In the genomic region with DNA sequence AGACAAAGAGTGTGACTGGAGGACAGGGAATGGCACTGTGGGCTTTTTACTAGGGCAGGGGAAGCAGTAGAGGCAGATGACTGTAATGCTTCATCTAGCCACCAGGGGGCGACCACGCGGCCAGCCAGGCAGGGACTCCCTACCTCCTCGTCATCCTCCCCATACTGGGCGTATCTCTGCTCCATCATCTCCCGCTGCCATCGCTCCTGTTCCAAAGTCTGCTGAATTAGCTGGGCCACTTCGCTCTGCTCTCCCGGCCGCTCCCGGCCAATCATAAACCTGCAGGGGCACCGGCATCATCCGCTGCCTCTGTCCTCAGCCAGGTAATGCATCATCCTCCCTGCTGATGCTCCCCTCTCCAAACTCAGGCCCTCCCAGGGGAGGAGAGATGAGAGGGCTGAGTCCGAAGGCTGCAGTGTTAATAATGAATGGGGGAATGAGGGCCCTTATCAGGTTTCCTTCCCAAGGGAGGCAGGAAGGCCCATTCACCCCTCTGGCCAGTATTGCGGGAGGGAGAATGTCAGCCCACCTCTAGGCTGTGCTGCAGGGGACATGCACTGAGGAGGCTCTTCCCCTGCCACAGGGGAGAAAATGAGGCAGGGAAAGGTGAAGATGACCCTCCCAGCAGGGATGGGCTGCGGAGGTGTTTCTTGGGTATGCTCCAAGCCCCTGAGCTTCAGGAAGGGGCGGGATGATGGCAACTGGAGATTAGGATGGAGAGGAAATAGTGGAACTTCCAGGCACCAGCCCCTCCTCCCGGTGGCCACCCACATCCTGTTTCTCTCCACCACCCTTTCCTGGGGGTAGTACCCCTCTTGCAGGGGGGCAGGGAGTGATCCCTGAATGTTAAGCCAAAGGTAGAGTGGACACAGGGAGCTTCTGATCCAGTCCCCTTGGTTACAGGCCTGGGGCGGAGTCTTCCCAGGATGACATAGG, we compare ENCODE assay signal across 1 cellular context.
TF ChIP-seq lines count a peak whose summit lies in the region.

No MANE protein-coding gene starts in this region.

TF ChIP-seq in IMR-90, 13 proteins besides CTCF, POLR2A, EP300 and RAD21 (continued from another document):
- TF ChIP-seq MXI1 (IDR thresholded peaks at IDR 0.05; ENCODE audit: borderline replicate concordance, low read depth, low read length) (peak; percentile 14; the same call in 1 of the 2 replicates), MAZ (IDR thresholded peaks at IDR 0.05; ENCODE audit: borderline replicate concordance, low read depth, low read length) (peak; percentile 84), RCOR1 (IDR thresholded peaks at IDR 0.05; ENCODE audit: insufficient replicate concordance, low read length) (no peak), FOS (IDR thresholded peaks at IDR 0.05; ENCODE audit: low read depth, low read length) (no peak)
- TF ChIP-seq, protein P1, sequence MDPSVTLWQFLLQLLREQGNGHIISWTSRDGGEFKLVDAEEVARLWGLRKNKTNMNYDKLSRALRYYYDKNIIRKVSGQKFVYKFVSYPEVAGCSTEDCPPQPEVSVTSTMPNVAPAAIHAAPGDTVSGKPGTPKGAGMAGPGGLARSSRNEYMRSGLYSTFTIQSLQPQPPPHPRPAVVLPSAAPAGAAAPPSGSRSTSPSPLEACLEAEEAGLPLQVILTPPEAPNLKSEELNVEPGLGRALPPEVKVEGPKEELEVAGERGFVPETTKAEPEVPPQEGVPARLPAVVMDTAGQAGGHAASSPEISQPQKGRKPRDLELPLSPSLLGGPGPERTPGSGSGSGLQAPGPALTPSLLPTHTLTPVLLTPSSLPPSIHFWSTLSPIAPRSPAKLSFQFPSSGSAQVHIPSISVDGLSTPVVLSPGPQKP (IDR thresholded peaks at IDR 0.05; ENCODE audit: borderline replicate concordance, low read depth, low read length): no peak
- TF ChIP-seq, protein P2, sequence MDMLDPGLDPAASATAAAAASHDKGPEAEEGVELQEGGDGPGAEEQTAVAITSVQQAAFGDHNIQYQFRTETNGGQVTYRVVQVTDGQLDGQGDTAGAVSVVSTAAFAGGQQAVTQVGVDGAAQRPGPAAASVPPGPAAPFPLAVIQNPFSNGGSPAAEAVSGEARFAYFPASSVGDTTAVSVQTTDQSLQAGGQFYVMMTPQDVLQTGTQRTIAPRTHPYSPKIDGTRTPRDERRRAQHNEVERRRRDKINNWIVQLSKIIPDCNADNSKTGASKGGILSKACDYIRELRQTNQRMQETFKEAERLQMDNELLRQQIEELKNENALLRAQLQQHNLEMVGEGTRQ (IDR thresholded peaks at IDR 0.05; ENCODE audit: low read depth, low read length): no peak
